In the genomic region with DNA sequence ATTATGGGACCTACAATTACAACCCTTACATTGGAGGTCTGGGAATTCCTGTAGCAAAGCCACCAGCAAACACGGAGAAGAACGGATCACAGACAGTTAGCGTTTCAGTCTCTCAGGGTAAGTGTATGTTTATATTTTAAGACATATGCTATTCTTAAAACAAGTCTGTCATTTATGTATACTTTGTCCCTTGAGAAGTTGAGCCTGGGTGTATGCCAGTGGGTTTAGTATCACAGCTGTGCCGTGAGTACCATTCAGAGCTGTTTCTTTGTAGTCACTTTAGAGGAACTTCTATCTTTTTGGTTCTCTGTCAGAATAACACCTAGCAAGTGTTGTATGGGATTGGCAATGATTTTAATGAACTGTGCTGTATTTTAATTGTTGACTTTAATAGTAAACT, we compare ENCODE assay signal across 26 cellular contexts.
"Had no signal": no experiment of that assay in that cellular context is flagged by ENCODE, and none has a peak within 500 bp of the region (broad histone marks: within the 10 kb centered on the region; RNA-seq: fewer than 3 reads in every experiment).

No MANE protein-coding gene starts in this region.

- H3K9me3 ChIP-seq: heart right ventricle, lower lobe of right lung, mucosa of descending colon, ovary, right atrium auricular region, spleen, testis, thyroid gland, transverse colon, upper lobe of left lung had no signal

- H3K79me2 ChIP-seq: hepatocyte had no signal

- FAIRE-seq: keratinocyte, small intestine had no signal

- DNase-seq: heart right ventricle; kidney glomerular epithelial cell; left cardiac atrium; lower lobe of right lung; mammary epithelial cell; mesendoderm; mucosa of descending colon; naive thymus-derived CD4-positive, alpha-beta T cell; ovary; small intestine; spleen; stimulated activated CD4-positive, alpha-beta T cell treated with anti-CD3 and anti-CD28 coated beads, Interleukin-4, amount 100 ng/mL, for 24 hours; stimulated activated naive CD4-positive, alpha-beta T cell treated with Interleukin-2 at 50 U/mL for 16 hours; stimulated activated naive CD8-positive, alpha-beta T cell treated with anti-CD3 and anti-CD28 coated beads, Interleukin-15, amount 100 ng/mL, for 72 hours; substantia nigra; testis; thyroid gland; transverse colon; upper lobe of left lung had no signal

- H2AFZ ChIP-seq: hepatocyte had no signal

- H3K4me1 ChIP-seq: lower lobe of right lung, right atrium auricular region, testis, thyroid gland, upper lobe of left lung had no signal

- H3K27ac ChIP-seq: heart right ventricle, hepatocyte, lower lobe of right lung, ovary, right atrium auricular region, spleen, testis, thyroid gland, transverse colon, upper lobe of left lung had no signal

- H3K4me3 ChIP-seq: heart right ventricle, hepatocyte, lower lobe of right lung, mucosa of descending colon, ovary, right atrium auricular region, spleen, testis, thyroid gland, transverse colon, upper lobe of left lung had no signal

- H3K27me3 ChIP-seq: heart right ventricle, hepatocyte, ovary, right atrium auricular region, spleen, testis, thyroid gland, transverse colon, upper lobe of left lung had no signal

- H3K4me2 ChIP-seq: hepatocyte had no signal

- ATAC-seq: heart right ventricle; left cardiac atrium; left lobe of liver; lower lobe of right lung; mucosa of descending colon; naive thymus-derived CD4-positive, alpha-beta T cell; natural killer cell treated with Interleukin-12 subunit alpha and Interleukin-12 subunit beta and Interleukin-15 and Interleukin-18, amount 100 ng/mL, for 72 hours; sciatic nerve; stimulated activated memory B cell treated with anti-CD40 and anti-IgM and Interleukin-4, amounts not matched to agents 10 μg/mL and 1 μg/mL and 100 μg/mL, for 72 hours; stimulated activated naive CD8-positive, alpha-beta T cell treated with anti-CD3 and anti-CD28 coated beads, Interleukin-15, amount 100 ng/mL, for 72 hours had no signal

- H3K36me3 ChIP-seq: ovary had no signal
